In the genomic region with DNA sequence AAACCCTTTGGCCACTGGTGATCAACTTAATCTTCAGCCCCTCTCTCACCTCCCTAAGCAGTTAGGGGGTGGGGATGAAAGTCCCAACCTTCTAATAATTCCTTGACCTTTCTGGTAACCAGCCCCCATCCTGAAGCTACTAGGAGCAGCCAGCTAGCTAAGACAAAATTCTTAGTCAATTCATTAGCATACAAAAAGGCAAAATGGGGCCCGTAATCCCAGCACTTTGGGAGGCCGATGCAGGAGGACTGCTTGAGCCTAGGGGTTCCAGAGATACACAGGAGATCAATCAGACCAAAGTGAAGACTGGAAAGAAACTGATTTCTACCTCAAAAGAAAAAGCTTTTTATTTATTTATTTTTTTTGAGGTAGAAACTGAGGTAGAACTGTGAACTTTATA, we compare ENCODE assay signal across 11 cellular contexts. TPM values are rescaled to one million over a fixed set of nuclear protein-coding genes. Genes with fewer than 3 reads are reported as not detected.
A peak's percentile ranks its signal among the peaks of the same experiment; 100 is the strongest.
DNase-seq lines count a peak whose midpoint lies in the region; ATAC-seq and TF ChIP-seq lines count a peak whose summit lies in the region.
"Had no signal": no experiment of that assay in that cellular context is flagged by ENCODE, and none has a peak within 500 bp of the region (broad histone marks: within the 10 kb centered on the region; RNA-seq: fewer than 3 reads in every experiment).

No MANE protein-coding gene starts in this region.

- TF ChIP-seq CTCF in H9 (conservative IDR thresholded peaks at IDR 0.05), result no peak
- TF ChIP-seq CTCF in spleen (IDR thresholded peaks at IDR 0.05 in 8 of 11, conservative IDR thresholded peaks at IDR 0.05 in 3 of 11), result no peak

- peaks cover 57% of the 10 kb centered on the region for H4K20me1 ChIP-seq in BLaER1
- no peaks in the 10 kb centered on the region for H4K20me1 ChIP-seq in H9 (ENCODE audit: control insufficient read depth, insufficient read depth, insufficient read length)

- peak; percentile 55 for DNase-seq in H9
- no peak for DNase-seq in activated naive CD8-positive, alpha-beta T cell treated with anti-CD3 and anti-CD28 coated beads, Interleukin-2, amount 10 ng/mL, durations not matched to agents 7 days and 5 days
- DNase-seq in H4 (ENCODE audit: low spot score), result no peak
- DNase-seq in spleen, result no peak
- DNase-seq in NCI-H526 (lab: John Stamatoyannopoulos, UW), result no peak
- DNase-seq in NCI-H345 treated with DMSO at 0.1 percent for 48 hours (lab: John Stamatoyannopoulos, UW; ENCODE audit: unreplicated experiment), result no peak
- DNase-seq: Calu3, ovary had no signal

- no peaks in the 10 kb centered on the region for H3K27me3 ChIP-seq in BLaER1
- H3K27me3 ChIP-seq in H9 (ENCODE audit: insufficient read depth, low read length), result no peaks in the 10 kb centered on the region
- no peaks in the 10 kb centered on the region for H3K27me3 ChIP-seq in spleen (replicated peaks in 1 of 7)
- H3K27me3 ChIP-seq: ovary, tibial nerve had no signal

- no peak overlapping the region for H2AK5ac ChIP-seq in H9 (ENCODE audit: insufficient read length, low read length)

- peaks cover 58 to 64% of the 10 kb centered on the region in 2 experiments for H3K4me1 Mint-ChIP-seq in H9
- peaks cover 42% of the 10 kb centered on the region for H3K4me1 Mint-ChIP-seq in activated naive CD8-positive, alpha-beta T cell treated with anti-CD3 and anti-CD28 coated beads, Interleukin-2, amount 10 ng/mL, durations not matched to agents 7 days and 5 days

- H3K4me3 ChIP-seq in BLaER1, result peak overlapping the region; percentile 92; the same call in 1 of the 2 replicates
- peak overlapping the region; percentile 83 for H3K4me3 ChIP-seq in mesodermal cell (ENCODE audit: extremely low read depth, insufficient read depth, low read length, poor library complexity, severe bottlenecking)
- H3K4me3 ChIP-seq in spleen, result peak overlapping the region in 1 of 8 donors; percentile 61
- H3K4me3 ChIP-seq: ovary had no signal

- no peak overlapping the region for H3T11ph ChIP-seq in H9 (ENCODE audit: low read length)

- H3K79me1 ChIP-seq in H9 (ENCODE audit: insufficient read depth, low read depth, low read length, poor library complexity, severe bottlenecking), result no peaks in the 10 kb centered on the region

- H2BK120ac ChIP-seq in H9 (ENCODE audit: low read depth, low read length, poor library complexity, severe bottlenecking), result no peak overlapping the region

- no peak overlapping the region for H2AFZ ChIP-seq in H9 (ENCODE audit: low read length)

- no peak overlapping the region for H2BK15ac ChIP-seq in H9 (ENCODE audit: low read depth, low read length)

- H4K5ac ChIP-seq in H9 (ENCODE audit: insufficient read length, low read depth, low read length), result no peak overlapping the region

- H3K9me3 Mint-ChIP-seq in H9, result no peaks in the 10 kb centered on the region; a peak in 1 of 5 replicates
- peaks cover 2% of the 10 kb centered on the region for H3K9me3 Mint-ChIP-seq in activated naive CD8-positive, alpha-beta T cell treated with anti-CD3 and anti-CD28 coated beads, Interleukin-2, amount 10 ng/mL, durations not matched to agents 7 days and 5 days

- H3K4me2 ChIP-seq in BLaER1, result peak overlapping the region; percentile 90
- peak overlapping the region; percentile 22 for H3K4me2 ChIP-seq in H9 (ENCODE audit: insufficient read depth, insufficient read length, low read length)

- no peaks in the 10 kb centered on the region for H3K27me3 Mint-ChIP-seq in H9 (ENCODE audit: low read depth)
- H3K27me3 Mint-ChIP-seq in activated naive CD8-positive, alpha-beta T cell treated with anti-CD3 and anti-CD28 coated beads, Interleukin-2, amount 10 ng/mL, durations not matched to agents 7 days and 5 days, result no peaks in the 10 kb centered on the region

- H3K4me3 Mint-ChIP-seq in H9, result peak overlapping the region; percentile 60 to 99
- peak overlapping the region; percentile 53 for H3K4me3 Mint-ChIP-seq in activated naive CD8-positive, alpha-beta T cell treated with anti-CD3 and anti-CD28 coated beads, Interleukin-2, amount 10 ng/mL, durations not matched to agents 7 days and 5 days

- no peak overlapping the region for H4K8ac ChIP-seq in H9 (replicated peaks; ENCODE audit: insufficient read length, low read depth, low read length)

- POLR2A ChIA-PET in activated naive CD8-positive, alpha-beta T cell treated with anti-CD3 and anti-CD28 coated beads, Interleukin-2, amount 10 ng/mL, durations not matched to agents 7 days and 5 days (lab: Charles Lee), result no interaction called here

- H3K9me3 ChIP-seq in BLaER1, result no peaks in the 10 kb centered on the region
- H3K9me3 ChIP-seq in H9 (ENCODE audit: control insufficient read depth, low read depth, low read length), result no peaks in the 10 kb centered on the region
- H3K9me3 ChIP-seq in mesodermal cell (ENCODE audit: control insufficient read depth, low read length), result no peaks in the 10 kb centered on the region
- no peaks in the 10 kb centered on the region for H3K9me3 ChIP-seq in spleen
- H3K9me3 ChIP-seq: ovary, tibial nerve had no signal

- no peak overlapping the region for H3K56ac ChIP-seq in H9 (ENCODE audit: insufficient read length, low read depth, low read length)

- no peak overlapping the region for H3K14ac ChIP-seq in H9 (ENCODE audit: insufficient read depth, low read length)

- H3K27ac ChIP-seq in BLaER1 (no peak overlapping the region), H9 (ENCODE audit: insufficient read length, low read depth, low read length) (no peak overlapping the region), mesodermal cell (ENCODE audit: low read depth, low read length, severe bottlenecking) (no peak overlapping the region), spleen (no peak overlapping the region)
- H3K27ac ChIP-seq: ovary, tibial nerve had no signal

- ATAC-seq in activated naive CD8-positive, alpha-beta T cell treated with anti-CD3 and anti-CD28 coated beads, Interleukin-2, amount 10 ng/mL, durations not matched to agents 7 days and 5 days (ENCODE audit: low read depth), result no peak

- H3K4me1 ChIP-seq in BLaER1 (peaks cover 35% of the 10 kb centered on the region), H9 (ENCODE audit: insufficient read depth, low read length) (peaks cover 15% of the 10 kb centered on the region), mesodermal cell (ENCODE audit: control insufficient read depth, insufficient read depth, low read length, poor library complexity, severe bottlenecking) (peaks cover 7% of the 10 kb centered on the region), spleen (peaks cover 7 to 63% (median 36%) of the 10 kb centered on the region in 6 donors)

- H3K36me3 ChIP-seq in BLaER1 (0 out of 2 replicates have a peak, but pooled peaks cover 10% of the 10 kb centered on the region), mesodermal cell (ENCODE audit: control insufficient read depth, insufficient read depth, low read length) (peaks cover 15% of the 10 kb centered on the region), spleen (no peaks in the 10 kb centered on the region)
- H3K36me3 ChIP-seq: ovary, tibial nerve had no signal

- no peak overlapping the region for H4K91ac ChIP-seq in H9 (ENCODE audit: insufficient read length, low read depth, low read length)

- no peak overlapping the region for H3K4ac ChIP-seq in H9 (ENCODE audit: low read depth, low read length)

- H3K79me2 ChIP-seq in H9 (ENCODE audit: insufficient read depth, low read length), result peaks cover 23% of the 10 kb centered on the region; the same call in 1 of the 2 replicates

- H2BK12ac ChIP-seq in H9 (ENCODE audit: insufficient read length, low read depth, low read length), result no peak overlapping the region

- H3K18ac ChIP-seq in H9 (ENCODE audit: insufficient read length, low read depth, low read length), result no peak overlapping the region

- TF ChIP-seq POLR2A in spleen (IDR thresholded peaks at IDR 0.05), result no peak

- H2BK20ac ChIP-seq in H9 (ENCODE audit: low read depth, low read length, poor library complexity, severe bottlenecking), result no peak overlapping the region

- peaks cover 7% of the 10 kb centered on the region for H3K23me2 ChIP-seq in H9 (ENCODE audit: insufficient read length, low read depth, low read length, poor library complexity, severe bottlenecking)

- H2BK5ac ChIP-seq in H9 (ENCODE audit: insufficient read length, low read length), result no peak overlapping the region

- H3K9ac ChIP-seq in BLaER1 (no peak overlapping the region), H9 (ENCODE audit: extremely low read depth, insufficient read length, low read length) (no peak overlapping the region)

- intact Hi-C loops in spleen (cut with DNase I; ENCODE audit: low total_unique reads), result no loop called here

- H3K36me3 Mint-ChIP-seq in H9 (ENCODE audit: insufficient read depth in 1 of 3, low read depth in 3 of 3), result peaks cover 6 to 16% (median 7%) of the 10 kb centered on the region in 3 experiments
- H3K36me3 Mint-ChIP-seq in activated naive CD8-positive, alpha-beta T cell treated with anti-CD3 and anti-CD28 coated beads, Interleukin-2, amount 10 ng/mL, durations not matched to agents 7 days and 5 days, result peaks cover 27% of the 10 kb centered on the region

- peak overlapping the region in 2 of 3 experiments; percentile 26 to 73; a peak in 2 of 7 replicates for H3K27ac Mint-ChIP-seq in H9
- H3K27ac Mint-ChIP-seq in activated naive CD8-positive, alpha-beta T cell treated with anti-CD3 and anti-CD28 coated beads, Interleukin-2, amount 10 ng/mL, durations not matched to agents 7 days and 5 days, result peak overlapping the region; percentile 32

- no CpG with 5 or more reads among the region's 2 CpGs for WGBS in H9 (ENCODE audit: extremely low coverage, insufficient read length, low lambda C conversion rate)
- WGBS in mesodermal cell (ENCODE audit: insufficient coverage in 2 of 2), 2 experiments, result 10 to 60% methylated on average over 2 of the region's 2 CpGs
- WGBS in spleen, 5 donors, result 92 to 97% (median 96%) methylated on average over 2 of the region's 2 CpGs

- H3K23ac ChIP-seq in H9 (ENCODE audit: insufficient read length, low read depth, low read length), result no peak overlapping the region

RNA-seq across cellular contexts. Expression of gene ASCC3, which starts 1.8 kb away (rescaled TPM):
- total RNA-seq in H9 (2021) (61.4 and 63.8 TPM in 2 replicates), spleen (10 to 100 TPM; 30.3 to 52.4 (median 42.8) TPM)
- 10 to 100 TPM; 54.7 to 59.6 TPM for total RNA-seq in activated naive CD8-positive, alpha-beta T cell treated with anti-CD3 and anti-CD28 coated beads, Interleukin-2, amount 10 ng/mL, durations not matched to agents 7 days and 5 days
- polyA plus RNA-seq in mesodermal cell (2013, experiment 1 of 2), result 49.8 TPM
- polyA plus RNA-seq in mesodermal cell (2013, experiment 2 of 2), result 51.1 TPM
- total RNA-seq in H4 (2014; rRNA removed; shearing (Covaris generic)), result 19.1 and 22.5 TPM in 2 replicates
- polyA plus RNA-seq in spleen, result 10 to 100 TPM in 1 of 3 donors, 1 to 10 TPM in 2; 7.9 to 12.1 (median 9.2) TPM
